8 cellular contexts compared by ENCODE assay signal in genomic region chr11:112025682-112026081, GRCh38.
DNase-seq lines count a peak whose midpoint lies in the region; ATAC-seq and TF ChIP-seq lines count a peak whose summit lies in the region.

No MANE protein-coding gene starts in this region.

- peaks cover 26% of the 10 kb centered on the region for H3K36me3 Mint-ChIP-seq in T-helper 2 cell treated with Interferon-gamma antibody and Interleukin-4, amounts not matched to agents 5 μg/mL and 100 μg/mL, for 36 hours (ENCODE audit: low read depth)

- H3K4me3 Mint-ChIP-seq in T-helper 2 cell treated with Interferon-gamma antibody and Interleukin-4, amounts not matched to agents 5 μg/mL and 100 μg/mL, for 36 hours, result peak overlapping the region; percentile 99

- no peak for ATAC-seq in GM18502 (IDR thresholded peaks at IDR 0.05; ENCODE audit: poor library complexity, unreplicated experiment)
- no peak for ATAC-seq in GM18861 (IDR thresholded peaks at IDR 0.05; ENCODE audit: unreplicated experiment)

- peak overlapping the region; percentile 77; the same call in 1 of the 2 replicates for H3K27ac ChIP-seq in HEK293 (ENCODE audit: extremely low read depth, low read depth, low read length)
- H3K27ac ChIP-seq in neutrophil, result peak overlapping the region; percentile 79

- H3K27me3 ChIP-seq in neutrophil, result no peaks in the 10 kb centered on the region

- peak; percentile 30 for DNase-seq in EL
- DNase-seq in T-helper 2 cell treated with Interferon-gamma antibody and Interleukin-4, amounts not matched to agents 5 μg/mL and 100 μg/mL, for 36 hours (ENCODE audit: low spot score), result peak; percentile 7
- DNase-seq in foreskin fibroblast, result peak in 1 of 2 donors; percentile 33
- no peak for DNase-seq in KBM-7

- in situ Hi-C loops in KBM-7 (cut with MboI; ENCODE audit: low pct_unique_long_range_greater_than_20kb, low sequenced_read_pairs), result no loop called here

- H3K4me3 ChIP-seq in HEK293 (ENCODE audit: low read depth, low read length), result peak overlapping the region; percentile 98
- H3K4me3 ChIP-seq in foreskin fibroblast (ENCODE audit: low read depth in 1 of 2, low read length in 2 of 2), result peak overlapping the region; percentile 75 to 78
- peak overlapping the region; percentile 84 to 87 for H3K4me3 ChIP-seq in neutrophil (ENCODE audit: low read depth in 1 of 2, low read length in 1 of 2)

- peak overlapping the region; percentile 100 for H3K27ac Mint-ChIP-seq in T-helper 2 cell treated with Interferon-gamma antibody and Interleukin-4, amounts not matched to agents 5 μg/mL and 100 μg/mL, for 36 hours

- CTCF ChIA-PET in HEK293 (lab: Yijun Ruan, JAX), result no interaction called here

- TF ChIP-seq CTCF in HEK293 (tag by site-specific recombination; IDR thresholded peaks at IDR 0.05), result no peak
- TF ChIP-seq CTCF in foreskin fibroblast (IDR thresholded peaks at IDR 0.05; ENCODE audit: low read depth, low read length), result no peak
- TF ChIP-seq CTCF in neutrophil (IDR thresholded peaks at IDR 0.05), result no peak

- H3K9me3 ChIP-seq in HEK293 (ENCODE audit: control insufficient read depth, insufficient read depth, low read depth, low read length) (no peaks in the 10 kb centered on the region), neutrophil (no peaks in the 10 kb centered on the region)

- POLR2A ChIA-PET in HEK293 (lab: Yijun Ruan, JAX), result no interaction called here

- H3K4me1 Mint-ChIP-seq in T-helper 2 cell treated with Interferon-gamma antibody and Interleukin-4, amounts not matched to agents 5 μg/mL and 100 μg/mL, for 36 hours (ENCODE audit: low read depth), result peaks cover 20% of the 10 kb centered on the region

- H3K27me3 Mint-ChIP-seq in T-helper 2 cell treated with Interferon-gamma antibody and Interleukin-4, amounts not matched to agents 5 μg/mL and 100 μg/mL, for 36 hours (ENCODE audit: low read depth), result no peaks in the 10 kb centered on the region

- H3K4me1 ChIP-seq in HEK293 (ENCODE audit: control insufficient read depth, insufficient read depth, low read length) (no peaks in the 10 kb centered on the region), neutrophil (ENCODE audit: control insufficient read depth in 1 of 2, insufficient read depth in 1 of 2, low read depth in 1 of 2, low read length in 1 of 2) (peaks cover 16 to 18% of the 10 kb centered on the region in 2 experiments)

- H3K9me3 Mint-ChIP-seq in T-helper 2 cell treated with Interferon-gamma antibody and Interleukin-4, amounts not matched to agents 5 μg/mL and 100 μg/mL, for 36 hours, result no peaks in the 10 kb centered on the region

- H3K36me3 ChIP-seq in HEK293 (ENCODE audit: control insufficient read depth in 2 of 2, insufficient read depth in 1 of 2, low read length in 2 of 2) (peaks cover 0 to 36% of the 10 kb centered on the region in 2 experiments; a peak in 1 of 3 replicates), neutrophil (peaks cover 13% of the 10 kb centered on the region)

TF ChIP-seq in HEK293, 187 proteins besides CTCF, POLR2A, EP300 and RAD21:
- TF ChIP-seq ZNF658 (tag by site-specific recombination; IDR thresholded peaks at IDR 0.05), result no peak
- peak; percentile 6; the same call in 1 of the 2 replicates for TF ChIP-seq ZBTB10 (tag by site-specific recombination; IDR thresholded peaks at IDR 0.05)
